ENCODE assay signal across 17 cellular contexts in the genomic region with DNA sequence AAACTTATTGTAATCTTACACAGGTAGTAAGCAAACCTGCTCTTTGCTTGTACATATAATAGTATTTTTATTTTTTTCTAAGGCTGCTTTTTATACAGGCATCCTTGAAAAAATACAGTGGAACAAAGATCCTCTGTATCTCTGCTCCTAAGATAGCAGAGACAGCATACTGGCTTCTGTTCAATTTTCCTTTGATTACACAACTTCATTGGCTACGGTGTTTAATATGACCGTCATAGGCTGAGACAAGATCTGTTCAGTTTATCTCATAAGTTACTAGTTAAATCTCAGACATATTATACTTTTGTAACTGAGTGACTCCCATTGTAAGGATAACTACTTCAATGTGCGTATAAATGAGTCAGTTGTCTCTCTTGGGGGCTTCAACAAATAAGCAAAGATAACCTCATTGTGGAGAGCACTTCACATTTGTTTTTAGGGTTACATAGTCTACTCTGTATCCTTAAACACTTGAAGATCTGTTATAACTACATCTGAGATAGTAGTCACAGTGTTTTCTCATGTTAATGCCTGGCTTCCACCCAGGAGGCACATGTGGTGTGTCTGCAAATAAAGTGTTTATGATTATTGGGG.
DNase-seq lines count a peak whose midpoint lies in the region; ATAC-seq, FAIRE-seq and TF ChIP-seq lines count a peak whose summit lies in the region.
"Had no signal": no experiment of that assay in that cellular context is flagged by ENCODE, and none has a peak within 500 bp of the region (broad histone marks: within the 10 kb centered on the region; RNA-seq: fewer than 3 reads in every experiment).

No MANE protein-coding gene starts in this region.

- peaks cover 40% of the 10 kb centered on the region for H3K36me3 ChIP-seq in DND-41 (ENCODE audit: insufficient read depth, low read length)
- no peaks in the 10 kb centered on the region for H3K36me3 ChIP-seq in body of pancreas (replicated peaks in 1 of 2; ENCODE audit: insufficient read depth in 1 of 2, low read depth in 2 of 2)

- H2AFZ ChIP-seq in DND-41 (ENCODE audit: low read depth, low read length) = no peak overlapping the region

- TF ChIP-seq CTCF in A549 (IDR thresholded peaks at IDR 0.05) (no peak), DND-41 (IDR thresholded peaks at IDR 0.05; ENCODE audit: borderline replicate concordance, extremely low read depth, low read length, poor library complexity, severe bottlenecking) (no peak), body of pancreas (IDR thresholded peaks at IDR 0.05) (no peak)

- POLR2A ChIA-PET in A549 (lab: Yijun Ruan, JAX) = no interaction called here

- CTCF ChIA-PET in A549 (lab: Yijun Ruan, JAX) = no interaction called here

- no peak for FAIRE-seq in A549 (lab: Jason Lieb, UNC)

- H3K27ac ChIP-seq in A549 (no peak overlapping the region; a peak in 2 of 6 replicates), DND-41 (ENCODE audit: low read length) (peak overlapping the region; percentile 80), body of pancreas (no peak overlapping the region)

- H3K9me3 ChIP-seq in A549 (no peaks in the 10 kb centered on the region), DND-41 (ENCODE audit: insufficient read depth, low read length, severe bottlenecking) (no peaks in the 10 kb centered on the region), body of pancreas (no peaks in the 10 kb centered on the region)

- TF ChIP-seq RAD21 in A549 (conservative IDR thresholded peaks at IDR 0.05 in 1 of 2, IDR thresholded peaks at IDR 0.05 in 1 of 2) = no peak

- 63% methylated on average over 3 of the region's 3 CpGs for WGBS in A549 (ENCODE audit: missing lambda C conversion rate)
- WGBS in body of pancreas, 2 donors = 26 to 31% methylated on average over 3 of the region's 3 CpGs

- H3K4me1 ChIP-seq in A549 (peaks cover 7% of the 10 kb centered on the region; the same call in 2 of the 3 replicates), DND-41 (ENCODE audit: insufficient read depth, low read length) (peaks cover 75% of the 10 kb centered on the region), body of pancreas (peaks cover 32% of the 10 kb centered on the region)

- H3K79me2 ChIP-seq in DND-41 (ENCODE audit: insufficient read depth, low read length) = peaks cover 84% of the 10 kb centered on the region

- H3K4me3 ChIP-seq in A549 = no peak overlapping the region
- H3K4me3 ChIP-seq in DND-41 (ENCODE audit: low read depth in 1 of 2, low read length in 2 of 2) = no peak overlapping the region
- no peak overlapping the region for H3K4me3 ChIP-seq in body of pancreas

- DNase-seq in A549 (ENCODE audit: low read depth in 1 of 2, low spot score in 1 of 2) (no peak), DND-41 (no peak), body of pancreas (no peak), left lobe of liver (ENCODE audit: low spot score) (no peak), NCI-H2171 treated with DMSO at 0.1 percent for 48 hours (lab: John Stamatoyannopoulos, UW) (no peak)
- DNase-seq: DMS79 treated with DMSO at 0.1 percent for 48 hours, GDM1, GOT3, NCI-H1092 treated with DMSO at 0.1 percent for 48 hours, NCI-H146, NCI-H2029 treated with DMSO at 0.1 percent for 48 hours, NCI-H510A treated with DMSO at 0.1 percent for 48 hours, NCI-H774, SIG-M5 had no signal

- H3K4me2 ChIP-seq in A549 = 0 out of 3 replicates have a peak overlapping the region, but pooled peaks have one; percentile 19
- H3K4me2 ChIP-seq in DND-41 (ENCODE audit: insufficient read depth, low read length) = no peak overlapping the region

- H3K27me3 ChIP-seq in DND-41 (ENCODE audit: insufficient read depth, low read length, poor library complexity) (no peaks in the 10 kb centered on the region), body of pancreas (no peaks in the 10 kb centered on the region)

- TF ChIP-seq EP300 in A549 (IDR thresholded peaks at IDR 0.05) = no peak

- intact Hi-C loops in body of pancreas (cut with DNase I) = no loop called here

- TF ChIP-seq POLR2A in A549 (IDR thresholded peaks at IDR 0.05; ENCODE audit: low read length) (no peak), body of pancreas (IDR thresholded peaks at IDR 0.05) (no peak)

- ATAC-seq in A549 (no peak), DND-41 (ENCODE audit: insufficient read depth, low read depth) (no peak), body of pancreas (peak; percentile 18), left lobe of liver (peak; percentile 84), HG03025 (IDR thresholded peaks at IDR 0.05; ENCODE audit: low FRiP score, unreplicated experiment) (no peak), GM21528 (IDR thresholded peaks at IDR 0.05; ENCODE audit: low FRiP score, unreplicated experiment) (no peak)
- ATAC-seq: HCT116 had no signal

- peak overlapping the region; percentile 6; the same call in 1 of the 2 replicates for H3K9ac ChIP-seq in DND-41 (ENCODE audit: low read depth, low read length)

- H4K20me1 ChIP-seq in DND-41 (ENCODE audit: insufficient read depth, low read length) = peaks cover 18% of the 10 kb centered on the region; the same call in 1 of the 2 replicates

TF ChIP-seq in A549, 52 proteins besides CTCF, POLR2A, EP300 and RAD21:
- TF ChIP-seq NPAS2 (CRISPR knock-in tag; IDR thresholded peaks at IDR 0.05; ENCODE audit: borderline replicate concordance) = no peak
- TF ChIP-seq BHLHE40 (IDR thresholded peaks at IDR 0.05; ENCODE audit: low read depth, low read length) = no peak
- TF ChIP-seq CBX2 (IDR thresholded peaks at IDR 0.05; ENCODE audit: borderline replicate concordance, low read depth) = no peak
- TF ChIP-seq NR3C1 (IDR thresholded peaks at IDR 0.05) = no peak
- no peak for TF ChIP-seq KDM1A (IDR thresholded peaks at IDR 0.05; ENCODE audit: low read depth)
- TF ChIP-seq MAZ (IDR thresholded peaks at IDR 0.05; ENCODE audit: borderline replicate concordance, low read depth, low read length) = no peak
- TF ChIP-seq RCOR1 (IDR thresholded peaks at IDR 0.05; ENCODE audit: low read depth, low read length) = no peak
- no peak for TF ChIP-seq SMC3 (IDR thresholded peaks at IDR 0.05)

Comparison
In these comparisons a context has a peak if more than half of its experiments do, and no peak if none do; other contexts are left out.
1. ATAC-seq: peak in body of pancreas (single experiment) and left lobe of liver (single experiment); none in A549 (0 of 2), DND-41 (single experiment), HG03025 (single experiment) and GM21528 (single experiment).